ENCODE assay signal across 17 cellular contexts in genomic region chr1:183273300-183273699, GRCh38.
DNase-seq lines count a peak whose midpoint lies in the region; ATAC-seq and FAIRE-seq lines count a peak whose summit lies in the region.
"Had no signal": no experiment of that assay in that cellular context is flagged by ENCODE, and none has a peak within 500 bp of the region (broad histone marks: within the 10 kb centered on the region; RNA-seq: fewer than 3 reads in every experiment).

No MANE protein-coding gene starts in this region.

- no peak for ATAC-seq in HG03139 (IDR thresholded peaks at IDR 0.05; ENCODE audit: unreplicated experiment)
- ATAC-seq: gastroesophageal sphincter, mucosa of descending colon, psoas muscle had no signal

- H3K4me3 ChIP-seq in subcutaneous abdominal adipose tissue (ENCODE audit: low read depth in 1 of 5, low read length in 5 of 5) = no peak overlapping the region
- H3K4me3 ChIP-seq: gastroesophageal sphincter, mucosa of descending colon, psoas muscle, upper lobe of left lung had no signal

- H3K36me3 ChIP-seq in subcutaneous abdominal adipose tissue (ENCODE audit: control insufficient read depth in 5 of 5, insufficient read depth in 5 of 5, low read length in 5 of 5) = no peaks in the 10 kb centered on the region
- H3K36me3 ChIP-seq: gastroesophageal sphincter, upper lobe of left lung had no signal

- peaks cover 10 to 40% (median 33%) of the 10 kb centered on the region in 5 donors for H3K4me1 ChIP-seq in subcutaneous abdominal adipose tissue (ENCODE audit: control insufficient read depth in 5 of 5, insufficient read depth in 5 of 5, low read length in 5 of 5)
- H3K4me1 ChIP-seq: psoas muscle had no signal

- peak; percentile 26 for FAIRE-seq in GM18507 (lab: Jason Lieb, UNC)
- FAIRE-seq: H1 had no signal

- DNase-seq in GM18507 (ENCODE audit: extremely low spot score, insufficient read length, low read depth) (no peak), RPMI7951 (ENCODE audit: low read depth) (peak; percentile 66), epithelial cell of prostate (ENCODE audit: low read depth, low spot score) (no peak), COR-L47 (lab: John Stamatoyannopoulos, UW) (no peak), DMS53 (lab: John Stamatoyannopoulos, UW) (no peak)
- DNase-seq: activated gamma-delta T cell treated with Interleukin-2 at 50 U/mL for 16 hours; effector CD8-positive, alpha-beta T cell; immature natural killer cell; mucosa of descending colon; NCI-H2029 treated with DMSO at 0.1 percent for 48 hours; NK-92 treated with Interleukin-12 subunit alpha and Interleukin-12 subunit beta, amount 100 ng/mL, for 24 hours; psoas muscle; upper lobe of left lung had no signal

- no peaks in the 10 kb centered on the region for H3K9me3 ChIP-seq in subcutaneous abdominal adipose tissue (ENCODE audit: control insufficient read depth in 5 of 5, low read length in 5 of 5)
- H3K9me3 ChIP-seq: gastroesophageal sphincter, mucosa of descending colon, psoas muscle, upper lobe of left lung had no signal

- H3K9ac ChIP-seq in subcutaneous abdominal adipose tissue (ENCODE audit: low read length in 5 of 5) = no peak overlapping the region

- no peaks in the 10 kb centered on the region for H3K27me3 ChIP-seq in subcutaneous abdominal adipose tissue (ENCODE audit: control insufficient read depth in 5 of 5, insufficient read depth in 4 of 5, low read length in 5 of 5)
- H3K27me3 ChIP-seq: gastroesophageal sphincter, upper lobe of left lung had no signal

- peak overlapping the region; percentile 50 for H3K27ac ChIP-seq in epithelial cell of prostate
- H3K27ac ChIP-seq in subcutaneous abdominal adipose tissue (ENCODE audit: low read depth, low read length) = peak overlapping the region; percentile 71
- H3K27ac ChIP-seq: psoas muscle, upper lobe of left lung had no signal
